In the genomic region with DNA sequence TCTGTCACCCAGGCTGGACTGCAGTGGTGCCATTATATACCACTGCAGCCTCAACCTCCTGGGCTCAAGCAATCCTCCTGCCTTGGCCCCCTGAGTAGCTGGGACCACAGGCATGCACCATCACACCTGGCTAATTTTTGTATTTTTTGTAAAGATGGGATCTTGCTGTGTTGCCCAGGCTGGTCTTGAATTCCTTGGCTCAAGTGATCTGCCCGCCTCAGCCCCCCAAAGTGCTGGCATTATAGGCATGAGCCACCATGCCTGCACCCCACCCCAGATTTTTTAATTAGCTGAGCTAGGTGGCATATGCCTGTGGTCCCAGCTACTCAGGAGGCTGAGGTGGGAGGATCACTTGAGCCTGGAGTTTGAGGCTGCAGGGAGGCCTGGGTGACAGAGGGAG, we compare ENCODE assay signal across 11 cellular contexts. TPM values are rescaled to one million over a fixed set of nuclear protein-coding genes. Genes with fewer than 3 reads are reported as not detected.
"Had no signal": no experiment of that assay in that cellular context is flagged by ENCODE, and none has a peak within 500 bp of the region (broad histone marks: within the 10 kb centered on the region; RNA-seq: fewer than 3 reads in every experiment).

No MANE protein-coding gene starts in this region.

RNA-seq across cellular contexts. Expression of gene CREB3L3, which starts 10.5 kb away (rescaled TPM):
- total RNA-seq: activated CD4-positive, alpha-beta memory T cell treated with anti-CD3 and anti-CD28 coated beads for 36 hours; activated CD4-positive, alpha-beta T cell treated with anti-CD3 and anti-CD28 coated beads for 36 hours; activated CD8-positive, alpha-beta memory T cell treated with anti-CD3 and anti-CD28 coated beads for 36 hours; activated CD8-positive, alpha-beta T cell treated with anti-CD3 and anti-CD28 coated beads for 36 hours; activated naive CD4-positive, alpha-beta T cell treated with anti-CD3 and anti-CD28 coated beads for 36 hours; activated naive CD8-positive, alpha-beta T cell treated with anti-CD3 and anti-CD28 coated beads for 36 hours; aorta; astrocyte; breast epithelium; cardiac septum; cerebellum had no signal
